In genomic region chr10:95304463-95304862, GRCh38 we compare ENCODE assay signal across 1 cellular context.
TF ChIP-seq lines count a peak whose summit lies in the region.

No MANE protein-coding gene starts in this region.

TF ChIP-seq in K562, 482 proteins besides CTCF, POLR2A, EP300 and RAD21:
- TF ChIP-seq MXI1 (IDR thresholded peaks at IDR 0.05; ENCODE audit: low read depth, low read length) (no peak), RB1 (IDR thresholded peaks at IDR 0.05; ENCODE audit: low read depth) (no peak), TEAD2 (tag; IDR thresholded peaks at IDR 0.05) (no peak)
- TF ChIP-seq, protein P1, sequence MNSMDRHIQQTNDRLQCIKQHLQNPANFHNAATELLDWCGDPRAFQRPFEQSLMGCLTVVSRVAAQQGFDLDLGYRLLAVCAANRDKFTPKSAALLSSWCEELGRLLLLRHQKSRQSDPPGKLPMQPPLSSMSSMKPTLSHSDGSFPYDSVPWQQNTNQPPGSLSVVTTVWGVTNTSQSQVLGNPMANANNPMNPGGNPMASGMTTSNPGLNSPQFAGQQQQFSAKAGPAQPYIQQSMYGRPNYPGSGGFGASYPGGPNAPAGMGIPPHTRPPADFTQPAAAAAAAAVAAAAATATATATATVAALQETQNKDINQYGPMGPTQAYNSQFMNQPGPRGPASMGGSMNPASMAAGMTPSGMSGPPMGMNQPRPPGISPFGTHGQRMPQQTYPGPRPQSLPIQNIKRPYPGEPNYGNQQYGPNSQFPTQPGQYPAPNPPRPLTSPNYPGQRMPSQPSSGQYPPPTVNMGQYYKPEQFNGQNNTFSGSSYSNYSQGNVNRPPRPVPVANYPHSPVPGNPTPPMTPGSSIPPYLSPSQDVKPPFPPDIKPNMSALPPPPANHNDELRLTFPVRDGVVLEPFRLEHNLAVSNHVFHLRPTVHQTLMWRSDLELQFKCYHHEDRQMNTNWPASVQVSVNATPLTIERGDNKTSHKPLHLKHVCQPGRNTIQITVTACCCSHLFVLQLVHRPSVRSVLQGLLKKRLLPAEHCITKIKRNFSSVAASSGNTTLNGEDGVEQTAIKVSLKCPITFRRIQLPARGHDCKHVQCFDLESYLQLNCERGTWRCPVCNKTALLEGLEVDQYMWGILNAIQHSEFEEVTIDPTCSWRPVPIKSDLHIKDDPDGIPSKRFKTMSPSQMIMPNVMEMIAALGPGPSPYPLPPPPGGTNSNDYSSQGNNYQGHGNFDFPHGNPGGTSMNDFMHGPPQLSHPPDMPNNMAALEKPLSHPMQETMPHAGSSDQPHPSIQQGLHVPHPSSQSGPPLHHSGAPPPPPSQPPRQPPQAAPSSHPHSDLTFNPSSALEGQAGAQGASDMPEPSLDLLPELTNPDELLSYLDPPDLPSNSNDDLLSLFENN (IDR thresholded peaks at IDR 0.05; ENCODE audit: low read depth in 2 of 2, low read length in 2 of 2) = no peak
TF ChIP-seq in K562: peak in this region for 0.
